ENCODE assay signal across 8 cellular contexts in genomic region chr4:124330045-124330444, GRCh38.
"Had no signal": no experiment of that assay in that cellular context is flagged by ENCODE, and none has a peak within 500 bp of the region (broad histone marks: within the 10 kb centered on the region; RNA-seq: fewer than 3 reads in every experiment).

No MANE protein-coding gene starts in this region.

- H3K4me3 Mint-ChIP-seq: HFFc6 had no signal

- H3K36me3 ChIP-seq: HAP-1 had no signal

- H3K4me3 ChIP-seq: GM23248, HAP-1 had no signal

- H3K4me1 ChIP-seq: HAP-1 had no signal

- H3K9me3 Mint-ChIP-seq: HFFc6 had no signal

- H3K9me3 ChIP-seq: HAP-1 had no signal

- DNase-seq: GM23248, GOT3, H7, HFFc6, IMR-90 had no signal

- H3K9ac ChIP-seq: GM23248 had no signal

- H3K27ac Mint-ChIP-seq: HFFc6 had no signal

- H2AFZ ChIP-seq: GM23248 had no signal

- H3K27ac ChIP-seq: GM23248, HL-60 had no signal

- ATAC-seq: HCT116 had no signal
